In the genomic region with DNA sequence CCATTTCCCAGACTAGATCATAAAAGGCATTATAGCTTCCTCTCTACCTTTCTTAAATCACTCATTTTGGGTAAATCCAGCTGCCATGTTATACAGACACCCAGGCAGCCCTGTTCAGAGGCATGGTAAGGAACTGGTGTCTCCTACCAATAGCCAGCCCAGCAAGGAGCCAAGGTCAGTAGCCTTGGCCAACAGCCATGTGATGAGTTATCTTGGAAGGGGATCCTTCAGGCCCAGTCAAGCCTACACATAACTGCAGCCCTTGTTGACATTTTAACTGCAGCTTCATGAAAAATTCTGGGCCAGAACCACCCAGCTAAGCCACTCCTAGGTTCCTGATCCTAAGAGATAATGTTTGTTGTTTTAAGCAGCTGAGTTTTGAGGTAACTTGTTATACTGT, we compare ENCODE assay signal across 14 cellular contexts. TPM values are rescaled to one million over a fixed set of nuclear protein-coding genes. Genes with fewer than 3 reads are reported as not detected.
A peak's percentile ranks its signal among the peaks of the same experiment; 100 is the strongest.
DNase-seq lines count a peak whose midpoint lies in the region; ATAC-seq and TF ChIP-seq lines count a peak whose summit lies in the region.
"Had no signal": no experiment of that assay in that cellular context is flagged by ENCODE, and none has a peak within 500 bp of the region (broad histone marks: within the 10 kb centered on the region; RNA-seq: fewer than 3 reads in every experiment).

No MANE protein-coding gene starts in this region.

- no peak for DNase-seq in activated naive CD8-positive, alpha-beta T cell treated with anti-CD3 and anti-CD28 coated beads for 36 hours
- no peak for DNase-seq in activated naive CD8-positive, alpha-beta T cell treated with anti-CD3 and anti-CD28 coated beads, Interleukin-2, amount 50 U/mL, for 24 hours
- DNase-seq in RWPE2 (ENCODE audit: low spot score) (no peak), fibroblast of peridontal ligament (ENCODE audit: extremely low read depth) (peak; percentile 49), NCI-H1436 treated with DMSO at 0.1 percent for 48 hours (lab: John Stamatoyannopoulos, UW) (no peak)
- DNase-seq in stimulated activated effector memory CD8-positive, alpha-beta T cell treated with anti-CD3 and anti-CD28 coated beads, Interleukin-12 subunit alpha, Interleukin-12 subunit beta, amount 100 ng/mL, for 72 hours (ENCODE audit: low spot score in 2 of 2), result no peak
- DNase-seq in stimulated activated CD4-positive, alpha-beta T cell treated with anti-CD3 and anti-CD28 coated beads, Interleukin-4, amount 100 ng/mL, for 4 hours, result no peak
- DNase-seq in activated CD4-positive, alpha-beta memory T cell treated with anti-CD3 and anti-CD28 coated beads, Interleukin-2, amount 10 ng/mL, durations not matched to agents 7 days and 5 days, result no peak
- DNase-seq: activated CD4-positive, alpha-beta T cell treated with anti-CD3 and anti-CD28 coated beads, Interleukin-2, amount 50 U/mL, for 1 hour; activated T-cell treated with anti-CD3 and anti-CD28 coated beads, Interleukin-2, amount 50 U/mL, for 72 hours; NCI-H1436; NCI-H524 treated with DMSO at 0.1 percent for 48 hours; RPMI8226; spleen had no signal

- H3K27ac Mint-ChIP-seq in activated naive CD8-positive, alpha-beta T cell treated with anti-CD3 and anti-CD28 coated beads for 36 hours, result peak overlapping the region; percentile 3
- no peak overlapping the region for H3K27ac Mint-ChIP-seq in activated naive CD8-positive, alpha-beta T cell treated with anti-CD3 and anti-CD28 coated beads, Interleukin-2, amount 50 U/mL, for 24 hours
- H3K27ac Mint-ChIP-seq in stimulated activated effector memory CD8-positive, alpha-beta T cell treated with anti-CD3 and anti-CD28 coated beads, Interleukin-12 subunit alpha, Interleukin-12 subunit beta, amount 100 ng/mL, for 72 hours, result no peak overlapping the region
- H3K27ac Mint-ChIP-seq in activated CD4-positive, alpha-beta memory T cell treated with anti-CD3 and anti-CD28 coated beads, Interleukin-2, amount 10 ng/mL, durations not matched to agents 7 days and 5 days, result no peak overlapping the region
- H3K27ac Mint-ChIP-seq: activated T-cell treated with anti-CD3 and anti-CD28 coated beads, Interleukin-2, amount 50 U/mL, for 72 hours had no signal

- CTCF ChIA-PET in activated CD4-positive, alpha-beta memory T cell treated with anti-CD3 and anti-CD28 coated beads, Interleukin-2, amount 10 ng/mL, durations not matched to agents 7 days and 5 days (lab: Charles Lee), result no interaction called here

- H3K4me3 ChIP-seq in RWPE2 (ENCODE audit: severe bottlenecking), result no peak overlapping the region
- H3K4me3 ChIP-seq: spleen had no signal

- no peaks in the 10 kb centered on the region for H3K36me3 Mint-ChIP-seq in activated naive CD8-positive, alpha-beta T cell treated with anti-CD3 and anti-CD28 coated beads for 36 hours
- H3K36me3 Mint-ChIP-seq in activated naive CD8-positive, alpha-beta T cell treated with anti-CD3 and anti-CD28 coated beads, Interleukin-2, amount 50 U/mL, for 24 hours (ENCODE audit: low read depth), result no peaks in the 10 kb centered on the region
- H3K36me3 Mint-ChIP-seq in stimulated activated effector memory CD8-positive, alpha-beta T cell treated with anti-CD3 and anti-CD28 coated beads, Interleukin-12 subunit alpha, Interleukin-12 subunit beta, amount 100 ng/mL, for 72 hours, result no peaks in the 10 kb centered on the region
- H3K36me3 Mint-ChIP-seq in activated CD4-positive, alpha-beta memory T cell treated with anti-CD3 and anti-CD28 coated beads, Interleukin-2, amount 10 ng/mL, durations not matched to agents 7 days and 5 days (ENCODE audit: low read depth), result no peaks in the 10 kb centered on the region

- H3K4me1 Mint-ChIP-seq in activated naive CD8-positive, alpha-beta T cell treated with anti-CD3 and anti-CD28 coated beads for 36 hours, result peaks cover 2% of the 10 kb centered on the region
- peaks cover under 1% of the 10 kb centered on the region for H3K4me1 Mint-ChIP-seq in activated naive CD8-positive, alpha-beta T cell treated with anti-CD3 and anti-CD28 coated beads, Interleukin-2, amount 50 U/mL, for 24 hours
- no peaks in the 10 kb centered on the region for H3K4me1 Mint-ChIP-seq in stimulated activated effector memory CD8-positive, alpha-beta T cell treated with anti-CD3 and anti-CD28 coated beads, Interleukin-12 subunit alpha, Interleukin-12 subunit beta, amount 100 ng/mL, for 72 hours
- H3K4me1 Mint-ChIP-seq in activated CD4-positive, alpha-beta memory T cell treated with anti-CD3 and anti-CD28 coated beads, Interleukin-2, amount 10 ng/mL, durations not matched to agents 7 days and 5 days, result peaks cover 6% of the 10 kb centered on the region

- H3K27me3 ChIP-seq in RWPE2 (ENCODE audit: insufficient read depth, poor library complexity, severe bottlenecking), result no peaks in the 10 kb centered on the region
- H3K27me3 ChIP-seq: spleen had no signal

- H3K4me1 ChIP-seq in RWPE2 (ENCODE audit: insufficient read depth, poor library complexity, severe bottlenecking), result peaks cover 8% of the 10 kb centered on the region
- H3K4me1 ChIP-seq: spleen had no signal

- peaks cover 5% of the 10 kb centered on the region for H3K27me3 Mint-ChIP-seq in activated naive CD8-positive, alpha-beta T cell treated with anti-CD3 and anti-CD28 coated beads for 36 hours
- H3K27me3 Mint-ChIP-seq in activated naive CD8-positive, alpha-beta T cell treated with anti-CD3 and anti-CD28 coated beads, Interleukin-2, amount 50 U/mL, for 24 hours, result peaks cover 2% of the 10 kb centered on the region
- peaks cover 1% of the 10 kb centered on the region for H3K27me3 Mint-ChIP-seq in activated CD4-positive, alpha-beta memory T cell treated with anti-CD3 and anti-CD28 coated beads, Interleukin-2, amount 10 ng/mL, durations not matched to agents 7 days and 5 days

- no peaks in the 10 kb centered on the region for H3K9me3 Mint-ChIP-seq in activated naive CD8-positive, alpha-beta T cell treated with anti-CD3 and anti-CD28 coated beads for 36 hours
- H3K9me3 Mint-ChIP-seq in activated naive CD8-positive, alpha-beta T cell treated with anti-CD3 and anti-CD28 coated beads, Interleukin-2, amount 50 U/mL, for 24 hours, result no peaks in the 10 kb centered on the region
- H3K9me3 Mint-ChIP-seq in stimulated activated effector memory CD8-positive, alpha-beta T cell treated with anti-CD3 and anti-CD28 coated beads, Interleukin-12 subunit alpha, Interleukin-12 subunit beta, amount 100 ng/mL, for 72 hours, result no peaks in the 10 kb centered on the region
- H3K9me3 Mint-ChIP-seq in activated CD4-positive, alpha-beta memory T cell treated with anti-CD3 and anti-CD28 coated beads, Interleukin-2, amount 10 ng/mL, durations not matched to agents 7 days and 5 days, result no peaks in the 10 kb centered on the region
- H3K9me3 Mint-ChIP-seq: activated T-cell treated with anti-CD3 and anti-CD28 coated beads, Interleukin-2, amount 50 U/mL, for 72 hours had no signal

- no peak for TF ChIP-seq CTCF in RWPE2 (IDR thresholded peaks at IDR 0.05; ENCODE audit: poor library complexity, severe bottlenecking)

- H3K27ac ChIP-seq in RWPE2 (ENCODE audit: poor library complexity, severe bottlenecking), result no peak overlapping the region
- H3K27ac ChIP-seq: spleen had no signal

- ATAC-seq in activated naive CD8-positive, alpha-beta T cell treated with anti-CD3 and anti-CD28 coated beads, Interleukin-2, amount 50 U/mL, for 24 hours, result no peak
- ATAC-seq in RWPE2 (ENCODE audit: low read depth), result peak; percentile 67
- ATAC-seq in stimulated activated effector memory CD8-positive, alpha-beta T cell treated with anti-CD3 and anti-CD28 coated beads, Interleukin-12 subunit alpha, Interleukin-12 subunit beta, amount 100 ng/mL, for 72 hours, result no peak
- ATAC-seq: activated T-cell treated with anti-CD3 and anti-CD28 coated beads, Interleukin-2, amount 50 U/mL, for 72 hours had no signal

- H3K36me3 ChIP-seq in RWPE2 (ENCODE audit: low read depth), result no peaks in the 10 kb centered on the region
- H3K36me3 ChIP-seq: spleen had no signal

- POLR2A ChIA-PET in activated CD4-positive, alpha-beta memory T cell treated with anti-CD3 and anti-CD28 coated beads, Interleukin-2, amount 10 ng/mL, durations not matched to agents 7 days and 5 days (lab: Charles Lee), result interaction anchor here (0.7 kb wide), 1 partner anchor 27 kb away, joined by 3 read pairs; no protein-coding TSS in a partner anchor

- H3K9me3 ChIP-seq in RWPE2 (ENCODE audit: severe bottlenecking), result no peaks in the 10 kb centered on the region
- H3K9me3 ChIP-seq: spleen had no signal

- H3K4me3 Mint-ChIP-seq in activated naive CD8-positive, alpha-beta T cell treated with anti-CD3 and anti-CD28 coated beads for 36 hours, result no peak overlapping the region
- H3K4me3 Mint-ChIP-seq in activated naive CD8-positive, alpha-beta T cell treated with anti-CD3 and anti-CD28 coated beads, Interleukin-2, amount 50 U/mL, for 24 hours, result no peak overlapping the region
- H3K4me3 Mint-ChIP-seq in stimulated activated effector memory CD8-positive, alpha-beta T cell treated with anti-CD3 and anti-CD28 coated beads, Interleukin-12 subunit alpha, Interleukin-12 subunit beta, amount 100 ng/mL, for 72 hours, result no peak overlapping the region
- H3K4me3 Mint-ChIP-seq in activated CD4-positive, alpha-beta memory T cell treated with anti-CD3 and anti-CD28 coated beads, Interleukin-2, amount 10 ng/mL, durations not matched to agents 7 days and 5 days, result no peak overlapping the region
- H3K4me3 Mint-ChIP-seq: activated T-cell treated with anti-CD3 and anti-CD28 coated beads, Interleukin-2, amount 50 U/mL, for 72 hours had no signal

RNA-seq across cellular contexts. Expression of a gene that starts 29.0 kb away (rescaled TPM):
- total RNA-seq in activated naive CD8-positive, alpha-beta T cell treated with anti-CD3 and anti-CD28 coated beads for 36 hours, result 10 to 100 TPM; 10.6 to 10.7 TPM
- total RNA-seq in activated CD4-positive, alpha-beta memory T cell treated with anti-CD3 and anti-CD28 coated beads, Interleukin-2, amount 10 ng/mL, durations not matched to agents 7 days and 5 days, result 10 to 100 TPM; 12.3 to 13.9 TPM

RNA-seq across cellular contexts. Expression of a gene that starts 47.5 kb away (rescaled TPM):
- total RNA-seq in activated naive CD8-positive, alpha-beta T cell treated with anti-CD3 and anti-CD28 coated beads for 36 hours, result 10 to 100 TPM; 16.8 to 19.0 TPM
- 10 to 100 TPM; 25.9 to 26.2 TPM for total RNA-seq in activated CD4-positive, alpha-beta memory T cell treated with anti-CD3 and anti-CD28 coated beads, Interleukin-2, amount 10 ng/mL, durations not matched to agents 7 days and 5 days
